8 cellular contexts compared by ENCODE assay signal in the genomic region with DNA sequence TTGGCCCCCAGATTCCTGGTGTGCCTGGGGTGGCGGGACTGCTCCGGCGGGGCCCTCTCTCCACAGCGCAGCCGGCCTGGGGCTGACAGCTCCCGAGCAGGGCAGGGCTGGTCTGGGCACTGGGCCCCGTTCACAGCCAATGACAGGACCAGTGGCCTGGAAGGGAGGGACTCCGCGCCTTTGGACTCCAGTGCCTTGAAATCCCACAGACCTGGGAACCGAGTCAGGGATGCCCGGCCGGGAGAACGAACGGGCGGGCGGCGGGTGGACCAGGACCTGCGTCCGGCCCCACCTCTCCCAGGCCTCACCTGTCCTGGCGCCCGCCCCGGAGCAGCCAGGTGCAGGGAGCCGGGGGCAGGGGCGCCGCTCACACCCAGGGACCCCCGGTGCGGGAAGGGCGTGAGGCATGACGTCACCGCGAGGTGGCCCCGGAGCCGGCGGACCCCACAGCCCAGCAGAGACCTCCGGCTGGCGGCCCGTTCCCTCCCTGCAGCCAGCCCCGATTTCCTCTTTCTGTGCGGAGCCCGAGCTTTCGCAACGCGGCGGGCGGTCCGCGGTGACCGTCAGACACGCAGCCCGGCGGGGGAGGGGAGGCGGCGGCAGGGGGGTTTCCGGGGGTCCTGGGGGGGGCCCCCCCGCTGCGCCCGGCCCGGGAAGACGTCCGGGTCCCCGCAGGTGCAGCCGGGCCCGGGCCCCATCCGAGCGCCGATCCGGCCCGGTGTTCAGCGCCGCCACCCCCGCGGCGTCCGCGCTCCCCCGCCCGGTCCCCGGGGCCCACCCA. TPM values are rescaled to one million over a fixed set of nuclear protein-coding genes. Genes with fewer than 3 reads are reported as not detected.
A peak's percentile ranks its signal among the peaks of the same experiment; 100 is the strongest.
DNase-seq lines count a peak whose midpoint lies in the region; ATAC-seq and TF ChIP-seq lines count a peak whose summit lies in the region.

No MANE protein-coding gene starts in this region.

- H3K9me3 Mint-ChIP-seq in activated CD4-positive, alpha-beta T cell treated with anti-CD3 and anti-CD28 coated beads, Interleukin-2, amount 10 ng/mL, durations not matched to agents 24 days and 14 days = no peaks in the 10 kb centered on the region
- H3K9me3 Mint-ChIP-seq in activated CD4-positive, alpha-beta T cell treated with anti-CD3 and anti-CD28 coated beads, Interleukin-2, amount 10 ng/mL, durations not matched to agents 7 days and 5 days = no peaks in the 10 kb centered on the region
- H3K9me3 Mint-ChIP-seq in activated naive CD4-positive, alpha-beta T cell treated with anti-CD3 and anti-CD28 coated beads, Interleukin-2, amount 10 ng/mL, durations not matched to agents 7 days and 5 days = no peaks in the 10 kb centered on the region

- peak; percentile 74 for DNase-seq in activated CD4-positive, alpha-beta T cell treated with anti-CD3 and anti-CD28 coated beads, Interleukin-2, amount 10 ng/mL, durations not matched to agents 24 days and 14 days
- DNase-seq in activated CD4-positive, alpha-beta T cell treated with anti-CD3 and anti-CD28 coated beads, Interleukin-2, amount 10 ng/mL, durations not matched to agents 7 days and 5 days = no peak
- DNase-seq in activated naive CD4-positive, alpha-beta T cell treated with anti-CD3 and anti-CD28 coated beads, Interleukin-2, amount 10 ng/mL, durations not matched to agents 7 days and 5 days = peak; percentile 47
- DNase-seq in left ventricle myocardium inferior (peak; percentile 57), ovary (peak in 2 of 5 donors; percentile 19 to 54), NCI-H1694 (lab: John Stamatoyannopoulos, UW) (no peak), NCI-H1092 (lab: John Stamatoyannopoulos, UW) (no peak)

- CTCF ChIA-PET in activated CD4-positive, alpha-beta T cell treated with anti-CD3 and anti-CD28 coated beads, Interleukin-2, amount 10 ng/mL, durations not matched to agents 7 days and 5 days (lab: Charles Lee) = interaction anchor here (0.7 to 1.2 kb wide), 2 partner anchors 19 to 45 kb away, joined by 3 to 4 read pairs; no protein-coding TSS in a partner anchor
- CTCF ChIA-PET in activated naive CD4-positive, alpha-beta T cell treated with anti-CD3 and anti-CD28 coated beads, Interleukin-2, amount 10 ng/mL, durations not matched to agents 7 days and 5 days (lab: Charles Lee) = interaction anchor here (0.7 to 6.0 kb wide), 2 partner anchors 29 to 45 kb away, joined by 3 to 47 read pairs; a partner anchor contains a TSS

- H3K4me3 Mint-ChIP-seq in activated CD4-positive, alpha-beta T cell treated with anti-CD3 and anti-CD28 coated beads, Interleukin-2, amount 10 ng/mL, durations not matched to agents 24 days and 14 days = peak overlapping the region; percentile 65
- no peak overlapping the region for H3K4me3 Mint-ChIP-seq in activated CD4-positive, alpha-beta T cell treated with anti-CD3 and anti-CD28 coated beads, Interleukin-2, amount 10 ng/mL, durations not matched to agents 7 days and 5 days
- H3K4me3 Mint-ChIP-seq in activated naive CD4-positive, alpha-beta T cell treated with anti-CD3 and anti-CD28 coated beads, Interleukin-2, amount 10 ng/mL, durations not matched to agents 7 days and 5 days = no peak overlapping the region

- H3K4me1 Mint-ChIP-seq in activated CD4-positive, alpha-beta T cell treated with anti-CD3 and anti-CD28 coated beads, Interleukin-2, amount 10 ng/mL, durations not matched to agents 24 days and 14 days = peaks cover 5% of the 10 kb centered on the region
- H3K4me1 Mint-ChIP-seq in activated CD4-positive, alpha-beta T cell treated with anti-CD3 and anti-CD28 coated beads, Interleukin-2, amount 10 ng/mL, durations not matched to agents 7 days and 5 days = peaks cover 4% of the 10 kb centered on the region
- peaks cover 3% of the 10 kb centered on the region for H3K4me1 Mint-ChIP-seq in activated naive CD4-positive, alpha-beta T cell treated with anti-CD3 and anti-CD28 coated beads, Interleukin-2, amount 10 ng/mL, durations not matched to agents 7 days and 5 days

- peaks cover 60% of the 10 kb centered on the region for H3K27me3 ChIP-seq in left ventricle myocardium inferior (ENCODE audit: low read depth)
- peaks cover 5% of the 10 kb centered on the region for H3K27me3 ChIP-seq in ovary

- intact Hi-C loops in activated CD4-positive, alpha-beta T cell treated with anti-CD3 and anti-CD28 coated beads, Interleukin-2, amount 10 ng/mL, durations not matched to agents 24 days and 14 days (cut with micrococcal nuclease) = loop anchor here (1.0 to 2.0 kb wide), 2 partner anchors 21 to 44 kb away; a partner anchor contains a TSS
- intact Hi-C loops in left ventricle myocardium inferior (cut with micrococcal nuclease) = no loop called here
- intact Hi-C loops in ovary (cut with DNase I) = no loop called here

- H3K27ac Mint-ChIP-seq in activated CD4-positive, alpha-beta T cell treated with anti-CD3 and anti-CD28 coated beads, Interleukin-2, amount 10 ng/mL, durations not matched to agents 24 days and 14 days = no peak overlapping the region
- H3K27ac Mint-ChIP-seq in activated CD4-positive, alpha-beta T cell treated with anti-CD3 and anti-CD28 coated beads, Interleukin-2, amount 10 ng/mL, durations not matched to agents 7 days and 5 days = no peak overlapping the region
- no peak overlapping the region for H3K27ac Mint-ChIP-seq in activated naive CD4-positive, alpha-beta T cell treated with anti-CD3 and anti-CD28 coated beads, Interleukin-2, amount 10 ng/mL, durations not matched to agents 7 days and 5 days

- TF ChIP-seq EP300 in ovary (IDR thresholded peaks at IDR 0.05) = no peak

- H3K36me3 ChIP-seq in left ventricle myocardium inferior (no peaks in the 10 kb centered on the region), ovary (no peaks in the 10 kb centered on the region)

- TF ChIP-seq CTCF in left ventricle myocardium inferior (IDR thresholded peaks at IDR 0.05; ENCODE audit: borderline replicate concordance) = no peak
- no peak for TF ChIP-seq CTCF in ovary (IDR thresholded peaks at IDR 0.05)

- no peak for TF ChIP-seq POLR2A in ovary (IDR thresholded peaks at IDR 0.05)

- H3K27me3 Mint-ChIP-seq in activated CD4-positive, alpha-beta T cell treated with anti-CD3 and anti-CD28 coated beads, Interleukin-2, amount 10 ng/mL, durations not matched to agents 24 days and 14 days = peaks cover 8% of the 10 kb centered on the region
- peaks cover 14% of the 10 kb centered on the region for H3K27me3 Mint-ChIP-seq in activated CD4-positive, alpha-beta T cell treated with anti-CD3 and anti-CD28 coated beads, Interleukin-2, amount 10 ng/mL, durations not matched to agents 7 days and 5 days
- H3K27me3 Mint-ChIP-seq in activated naive CD4-positive, alpha-beta T cell treated with anti-CD3 and anti-CD28 coated beads, Interleukin-2, amount 10 ng/mL, durations not matched to agents 7 days and 5 days = peaks cover 66% of the 10 kb centered on the region

- H3K4me1 ChIP-seq in left ventricle myocardium inferior = peaks cover 12% of the 10 kb centered on the region
- H3K4me1 ChIP-seq in ovary (ENCODE audit: insufficient read depth) = no peaks in the 10 kb centered on the region

- H3K27ac ChIP-seq in left ventricle myocardium inferior (replicated peaks) (peak overlapping the region; percentile 23), ovary (no peak overlapping the region)

- WGBS in ovary, 3 donors = 0 to 2% (median 1%) methylated on average over 9 to 78 of the region's 78 CpGs

- H3K9me3 ChIP-seq in left ventricle myocardium inferior (replicated peaks) (no peaks in the 10 kb centered on the region), ovary (no peaks in the 10 kb centered on the region)

- H3K4me3 ChIP-seq in left ventricle myocardium inferior = peak overlapping the region; percentile 67
- peak overlapping the region; percentile 35 for H3K4me3 ChIP-seq in ovary

- POLR2A ChIA-PET in activated CD4-positive, alpha-beta T cell treated with anti-CD3 and anti-CD28 coated beads, Interleukin-2, amount 10 ng/mL, durations not matched to agents 7 days and 5 days (lab: Charles Lee) = interaction anchor here (0.6 kb wide), 1 partner anchor 30 kb away, joined by 4 read pairs; no protein-coding TSS in a partner anchor

- peak; percentile 19 for ATAC-seq in HG03432 (IDR thresholded peaks at IDR 0.05; ENCODE audit: unreplicated experiment)

- peaks cover 2% of the 10 kb centered on the region for H3K36me3 Mint-ChIP-seq in activated CD4-positive, alpha-beta T cell treated with anti-CD3 and anti-CD28 coated beads, Interleukin-2, amount 10 ng/mL, durations not matched to agents 24 days and 14 days (ENCODE audit: low read depth)
- H3K36me3 Mint-ChIP-seq in activated CD4-positive, alpha-beta T cell treated with anti-CD3 and anti-CD28 coated beads, Interleukin-2, amount 10 ng/mL, durations not matched to agents 7 days and 5 days (ENCODE audit: low read depth) = no peaks in the 10 kb centered on the region
- no peaks in the 10 kb centered on the region for H3K36me3 Mint-ChIP-seq in activated naive CD4-positive, alpha-beta T cell treated with anti-CD3 and anti-CD28 coated beads, Interleukin-2, amount 10 ng/mL, durations not matched to agents 7 days and 5 days

RNA-seq across cellular contexts. Expression of a gene that starts 0.7 kb away (rescaled TPM):
- 65.9 and 70.2 TPM in 2 replicates for total RNA-seq in activated CD4-positive, alpha-beta T cell treated with anti-CD3 and anti-CD28 coated beads, Interleukin-2, amount 10 ng/mL, durations not matched to agents 24 days and 14 days
- total RNA-seq in activated CD4-positive, alpha-beta T cell treated with anti-CD3 and anti-CD28 coated beads, Interleukin-2, amount 10 ng/mL, durations not matched to agents 7 days and 5 days = 10 to 100 TPM; 12.4 to 13.5 TPM
- 8.4 TPM for total RNA-seq in left ventricle myocardium inferior
- 10 to 100 TPM in 1 of 7 donors, 1 to 10 TPM in 5, under 1 TPM in 1; 0.96 to 16.4 (median 3.6) TPM for total RNA-seq in ovary
- 1 to 10 TPM in 1 of 2 donors, under 1 TPM in 1; 0.52 to 3.5 TPM for polyA plus RNA-seq in ovary

RNA-seq across cellular contexts. Expression of a gene that starts 21.6 kb away (rescaled TPM):
- 15.3 and 22.4 TPM in 2 replicates for total RNA-seq in activated CD4-positive, alpha-beta T cell treated with anti-CD3 and anti-CD28 coated beads, Interleukin-2, amount 10 ng/mL, durations not matched to agents 24 days and 14 days
- 10 to 100 TPM; 18.2 to 20.1 TPM for total RNA-seq in activated CD4-positive, alpha-beta T cell treated with anti-CD3 and anti-CD28 coated beads, Interleukin-2, amount 10 ng/mL, durations not matched to agents 7 days and 5 days
- total RNA-seq in left ventricle myocardium inferior (8.5 TPM), ovary (10 to 100 TPM in 6 of 7 donors, 1 to 10 TPM in 1; 9.0 to 15.2 (median 10.5) TPM)
- polyA plus RNA-seq in ovary = 1 to 10 TPM; 6.7 to 6.8 TPM

RNA-seq across cellular contexts. Expression of a gene that starts 29.2 kb away (rescaled TPM):
- total RNA-seq in activated CD4-positive, alpha-beta T cell treated with anti-CD3 and anti-CD28 coated beads, Interleukin-2, amount 10 ng/mL, durations not matched to agents 24 days and 14 days = not detected in 2 replicates
- total RNA-seq in activated CD4-positive, alpha-beta T cell treated with anti-CD3 and anti-CD28 coated beads, Interleukin-2, amount 10 ng/mL, durations not matched to agents 7 days and 5 days = not detected
- total RNA-seq in left ventricle myocardium inferior = not detected
- 1 to 10 TPM in 6 of 7 donors, not detected in 1; 1.3 to 5.2 (median 2.8) TPM for total RNA-seq in ovary
- polyA plus RNA-seq in ovary = under 1 TPM in 1 of 2 donors, not detected in 1; 0.64 TPM

Comparison
In these comparisons a context has a peak if more than half of its experiments do, and no peak if none do; other contexts are left out.
1. DNase-seq: peak in activated CD4-positive, alpha-beta T cell treated with anti-CD3 and anti-CD28 coated beads, Interleukin-2, amount 10 ng/mL, durations not matched to agents 24 days and 14 days (single experiment), activated naive CD4-positive, alpha-beta T cell treated with anti-CD3 and anti-CD28 coated beads, Interleukin-2, amount 10 ng/mL, durations not matched to agents 7 days and 5 days (single experiment) and left ventricle myocardium inferior (single experiment); none in activated CD4-positive, alpha-beta T cell treated with anti-CD3 and anti-CD28 coated beads, Interleukin-2, amount 10 ng/mL, durations not matched to agents 7 days and 5 days (single experiment), NCI-H1694 (single experiment) and NCI-H1092 (single experiment).